8 cellular contexts compared by ENCODE assay signal in the genomic region with DNA sequence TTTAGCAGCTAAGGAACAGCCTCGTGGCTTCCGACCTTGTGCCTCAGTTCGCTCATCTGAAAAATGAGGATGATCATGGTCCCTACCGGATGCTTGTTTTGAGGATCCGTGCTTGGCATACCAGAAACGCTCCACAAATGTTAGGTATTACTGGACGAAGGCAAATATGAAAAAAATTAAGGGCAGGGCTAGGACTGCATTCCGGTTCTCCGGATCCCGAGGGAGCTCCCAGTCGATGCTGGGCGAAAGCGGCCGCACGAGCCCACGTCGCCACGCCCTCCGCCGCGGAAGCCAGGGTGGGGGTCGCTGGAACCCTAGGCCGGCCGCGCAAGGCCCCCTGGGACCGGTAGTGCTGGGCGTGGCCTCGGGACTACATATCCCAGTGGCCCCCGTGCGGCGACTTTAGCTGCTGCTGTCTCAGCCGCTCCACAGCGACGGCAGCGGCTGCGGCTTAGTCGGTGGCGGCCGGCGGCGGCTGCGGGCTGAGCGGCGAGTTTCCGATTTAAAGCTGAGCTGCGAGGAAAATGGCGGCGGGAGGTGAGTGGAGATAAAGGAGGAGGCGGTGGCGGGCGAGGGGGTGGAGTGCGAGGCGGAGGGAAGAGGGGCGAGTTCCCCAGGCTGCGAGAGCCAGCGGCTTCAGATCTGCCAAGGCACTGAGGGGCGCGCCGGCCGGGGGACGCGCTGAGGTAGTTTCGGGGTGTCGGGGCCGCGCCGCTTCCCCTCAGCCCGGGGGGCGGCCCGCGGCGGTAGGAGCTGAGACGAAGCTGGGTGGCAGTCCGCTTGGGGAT. TPM values are rescaled to one million over a fixed set of nuclear protein-coding genes. Genes with fewer than 3 reads are reported as not detected.
DNase-seq lines count a peak whose midpoint lies in the region; ATAC-seq and TF ChIP-seq lines count a peak whose summit lies in the region.

NCOA3 (plus strand) TSS at position 405 of the 788 bp plus-strand sequence. CDS start 120,361 bp downstream, outside the sequence.

- H3K27me3 ChIP-seq in GM23248 (replicated peaks; ENCODE audit: insufficient read depth) = no peaks in the 10 kb centered on the region

- 0 out of 2 replicates have a peak, but pooled peaks cover 8% of the 10 kb centered on the region for H3K4me1 ChIP-seq in GM23248 (ENCODE audit: insufficient read depth)

- no peak; the same call in none of the 2 replicates for TF ChIP-seq CTCF in RWPE1 (conservative IDR thresholded peaks at IDR 0.05; ENCODE audit: low read depth)
- TF ChIP-seq CTCF in fibroblast of pulmonary artery (IDR thresholded peaks at IDR 0.05; ENCODE audit: low read length, missing control alignments) = peak; percentile 21

- H2AFZ ChIP-seq in GM23248 = peak within 1 kb of the TSS; percentile 89

- H3K4me3 Mint-ChIP-seq in activated T-helper 17 cell treated with anti-CD3 and anti-CD28 coated beads, Interleukin-2, amount 50 U/mL, for 72 hours = peak within 1 kb of the TSS; percentile 94
- peak within 1 kb of the TSS; percentile 96 for H3K4me3 Mint-ChIP-seq in natural killer cell treated with Interleukin-12 subunit alpha and Interleukin-12 subunit beta and Interleukin-15 and Interleukin-18, amount 100 ng/mL, for 72 hours

- H3K27me3 Mint-ChIP-seq in activated T-helper 17 cell treated with anti-CD3 and anti-CD28 coated beads, Interleukin-2, amount 50 U/mL, for 72 hours = no peaks in the 10 kb centered on the region
- H3K27me3 Mint-ChIP-seq in natural killer cell treated with Interleukin-12 subunit alpha and Interleukin-12 subunit beta and Interleukin-15 and Interleukin-18, amount 100 ng/mL, for 72 hours = no peaks in the 10 kb centered on the region

- peak within 1 kb of the TSS; percentile 88 for H3K9ac ChIP-seq in GM23248

- CTCF ChIA-PET in RWPE1 (lab: Yijun Ruan, JAX) = interaction anchor here (0.5 to 2.5 kb wide), 22 partner anchors 8 to 1119 kb away, joined by 3 to 21 read pairs (median 4); no protein-coding TSS in a partner anchor

- peaks cover 17% of the 10 kb centered on the region for H3F3A ChIP-seq in GM23248 (ENCODE audit: insufficient read depth)

- POLR2A ChIA-PET in RWPE1 (lab: Yijun Ruan, JAX; ENCODE audit: low non-redundant PET) = interaction anchor here (0.5 to 1.8 kb wide), 18 partner anchors 9 to 276 kb away, joined by 3 to 16 read pairs (median 4); no protein-coding TSS in a partner anchor

- no peaks in the 10 kb centered on the region; the same call in 1 of the 2 replicates for H4K20me1 ChIP-seq in GM23248 (ENCODE audit: insufficient read depth)

- in situ Hi-C loops in GM23248 (cut with MboI) = no loop called here

- peak within 1 kb of the TSS; percentile 76 for H3K27ac ChIP-seq in GM23248
- H3K27ac ChIP-seq in RWPE1 = peak within 1 kb of the TSS; percentile 91

- WGBS in GM23248 (ENCODE audit: low coverage in 1 of 2, low lambda C conversion rate in 2 of 2, missing lambda C conversion rate in 2 of 2), 2 experiments = 1% methylated on average over 56 to 74 of the region's 74 CpGs

- H3K27ac Mint-ChIP-seq in activated T-helper 17 cell treated with anti-CD3 and anti-CD28 coated beads, Interleukin-2, amount 50 U/mL, for 72 hours = peak within 1 kb of the TSS; percentile 97
- peak within 1 kb of the TSS; percentile 87 to 95 for H3K27ac Mint-ChIP-seq in natural killer cell treated with Interleukin-12 subunit alpha and Interleukin-12 subunit beta and Interleukin-15 and Interleukin-18, amount 100 ng/mL, for 72 hours

- H3K79me2 ChIP-seq in GM23248 (ENCODE audit: insufficient read depth) = peaks cover 48% of the 10 kb centered on the region

- DNase-seq in EH (ENCODE audit: low read depth) (peak; percentile 96), GM23248 (peak; percentile 98), LoVo (ENCODE audit: low spot score) (peak; percentile 96), RWPE1 (ENCODE audit: low spot score) (peak; percentile 99), fibroblast of pulmonary artery (ENCODE audit: low read depth) (peak; percentile 95)
- peak; percentile 95 for DNase-seq in natural killer cell treated with Interleukin-12 subunit alpha and Interleukin-12 subunit beta and Interleukin-15 and Interleukin-18, amount 100 ng/mL, for 72 hours (ENCODE audit: low spot score)
- peak; percentile 89 for DNase-seq in stimulated activated naive CD4-positive, alpha-beta T cell treated with Interleukin-2 at 50 U/mL for 16 hours (lab: John Stamatoyannopoulos, UW)

- H3K4me2 ChIP-seq in GM23248 (ENCODE audit: unreplicated experiment) = peak within 1 kb of the TSS; percentile 97

- no peaks in the 10 kb centered on the region for H3K9me2 ChIP-seq in GM23248 (ENCODE audit: insufficient read depth)

- peaks cover 31% of the 10 kb centered on the region for H3K36me3 Mint-ChIP-seq in activated T-helper 17 cell treated with anti-CD3 and anti-CD28 coated beads, Interleukin-2, amount 50 U/mL, for 72 hours (ENCODE audit: low read depth)
- peaks cover 8% of the 10 kb centered on the region for H3K36me3 Mint-ChIP-seq in natural killer cell treated with Interleukin-12 subunit alpha and Interleukin-12 subunit beta and Interleukin-15 and Interleukin-18, amount 100 ng/mL, for 72 hours

- no peaks in the 10 kb centered on the region for H3K9me3 Mint-ChIP-seq in activated T-helper 17 cell treated with anti-CD3 and anti-CD28 coated beads, Interleukin-2, amount 50 U/mL, for 72 hours
- no peaks in the 10 kb centered on the region for H3K9me3 Mint-ChIP-seq in natural killer cell treated with Interleukin-12 subunit alpha and Interleukin-12 subunit beta and Interleukin-15 and Interleukin-18, amount 100 ng/mL, for 72 hours

- peaks cover 35% of the 10 kb centered on the region for H3K4me1 Mint-ChIP-seq in activated T-helper 17 cell treated with anti-CD3 and anti-CD28 coated beads, Interleukin-2, amount 50 U/mL, for 72 hours
- peaks cover 28 to 52% of the 10 kb centered on the region in 2 donors for H3K4me1 Mint-ChIP-seq in natural killer cell treated with Interleukin-12 subunit alpha and Interleukin-12 subunit beta and Interleukin-15 and Interleukin-18, amount 100 ng/mL, for 72 hours (ENCODE audit: low read depth in 2 of 2)

- no peaks in the 10 kb centered on the region for H3K9me3 ChIP-seq in GM23248 (ENCODE audit: low read depth)

- H3K4me3 ChIP-seq in GM23248 (peak within 1 kb of the TSS; percentile 92), fibroblast of pulmonary artery (replicated peaks; ENCODE audit: low read depth, low read length) (peak within 1 kb of the TSS; percentile 94)

- no peaks in the 10 kb centered on the region for H3K36me3 ChIP-seq in GM23248 (ENCODE audit: low read depth)

- peak; percentile 72 for ATAC-seq in activated T-helper 17 cell treated with anti-CD3 and anti-CD28 coated beads, Interleukin-2, amount 50 U/mL, for 72 hours (replicated peaks)
- peak; percentile 94 to 95 for ATAC-seq in natural killer cell treated with Interleukin-12 subunit alpha and Interleukin-12 subunit beta and Interleukin-15 and Interleukin-18, amount 100 ng/mL, for 72 hours

RNA-seq across cellular contexts. Expression of gene NCOA3, which starts in this region (rescaled TPM):
- 36.4 and 36.6 TPM in 2 replicates for total RNA-seq in GM23248 (2014; rRNA removed; shearing (Covaris generic))
- polyA plus RNA-seq in GM23248 (2016; fragmentation: Nextera tagmentation; extraction: Ambion mirVana) = 19.3 and 19.5 TPM in 2 replicates
- total RNA-seq in activated T-helper 17 cell treated with anti-CD3 and anti-CD28 coated beads, Interleukin-2, amount 50 U/mL, for 72 hours = 10 to 100 TPM; 55.4 to 64.2 TPM
- 10 to 100 TPM; 63.6 to 66.6 TPM for total RNA-seq in natural killer cell treated with Interleukin-12 subunit alpha and Interleukin-12 subunit beta and Interleukin-15 and Interleukin-18, amount 100 ng/mL, for 72 hours

Comparison
In these comparisons a context has a peak if more than half of its experiments do, and no peak if none do; other contexts are left out.
1. Peak in every context shown above with its lines: DNase-seq, ATAC-seq, H3K4me3 ChIP-seq and H3K27ac ChIP-seq.